ENCODE assay signal across 15 cellular contexts in the genomic region with DNA sequence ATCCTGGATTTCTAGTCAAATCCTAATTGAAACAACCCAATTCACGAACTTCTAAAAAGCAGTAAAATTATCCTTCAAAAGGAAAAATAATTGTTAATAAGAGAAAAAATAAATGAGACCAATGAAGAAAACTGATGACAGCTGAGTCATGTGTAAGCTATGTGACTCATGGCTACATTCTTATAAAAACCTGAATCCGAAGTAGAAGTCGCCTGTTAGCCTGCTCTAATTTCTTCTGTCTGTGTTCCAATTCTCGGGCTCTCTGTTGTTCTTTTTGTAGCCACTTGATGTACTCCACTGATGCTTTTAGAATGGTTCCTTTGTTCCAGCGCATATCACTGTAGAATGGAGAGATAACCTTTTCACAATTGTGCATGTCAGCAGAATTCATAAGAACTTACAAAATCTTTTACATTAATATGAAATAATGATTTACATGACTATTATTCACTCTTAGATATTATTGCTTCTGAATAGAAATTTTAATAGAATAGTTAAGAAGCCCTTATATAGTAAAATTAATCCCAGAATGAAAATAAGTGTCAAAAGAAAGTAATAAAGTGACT.
A peak's percentile ranks its signal among the peaks of the same experiment; 100 is the strongest.
DNase-seq lines count a peak whose midpoint lies in the region; ATAC-seq, FAIRE-seq and TF ChIP-seq lines count a peak whose summit lies in the region.
"Had no signal": no experiment of that assay in that cellular context is flagged by ENCODE, and none has a peak within 500 bp of the region (broad histone marks: within the 10 kb centered on the region; RNA-seq: fewer than 3 reads in every experiment).

No MANE protein-coding gene starts in this region.

- no peak for TF ChIP-seq CTCF in HepG2 (CRISPR knock-in tag; IDR thresholded peaks at IDR 0.05)
- no peak for TF ChIP-seq CTCF in right lobe of liver (IDR thresholded peaks at IDR 0.05)

- no peaks in the 10 kb centered on the region for H3K27me3 ChIP-seq in HepG2 (ENCODE audit: control insufficient read depth in 1 of 2, insufficient read depth in 2 of 2, low read length in 2 of 2)
- no peaks in the 10 kb centered on the region for H3K27me3 ChIP-seq in right lobe of liver
- H3K27me3 ChIP-seq: upper lobe of right lung had no signal

- intact Hi-C loops in HepG2 (cut with micrococcal nuclease; ENCODE audit: unreplicated experiment) (no loop called here), right lobe of liver (cut with DNase I) (no loop called here), cardiac septum (cut with DNase I) (no loop called here)

- WGBS in HepG2 (ENCODE audit: low lambda C conversion rate), result 0% methylated on average over 5 of the region's 5 CpGs
- WGBS in right lobe of liver (ENCODE audit: insufficient coverage, low coverage, low lambda C conversion rate, missing lambda C conversion rate), result 36% methylated on average over 5 of the region's 5 CpGs

- H3K9me3 ChIP-seq in HepG2 (ENCODE audit: low read length) (no peaks in the 10 kb centered on the region), right lobe of liver (no peaks in the 10 kb centered on the region)
- H3K9me3 ChIP-seq: upper lobe of right lung had no signal

- H2AFZ ChIP-seq in HepG2 (ENCODE audit: low read length), result no peak overlapping the region

- no peak for FAIRE-seq in HepG2 (lab: Jason Lieb, UNC)

- TF ChIP-seq POLR2A in HepG2 (IDR thresholded peaks at IDR 0.05; ENCODE audit: insufficient read depth in 1 of 2, low read depth in 2 of 2, low read length in 2 of 2) (no peak), right lobe of liver (IDR thresholded peaks at IDR 0.05) (no peak)

- no peak for TF ChIP-seq RAD21 in HepG2 (CRISPR knock-in tag; IDR thresholded peaks at IDR 0.05)

- no peaks in the 10 kb centered on the region for H3K79me2 ChIP-seq in HepG2 (ENCODE audit: insufficient read depth, low read length)

- H4K20me1 ChIP-seq in HepG2 (ENCODE audit: insufficient read depth, low read length), result no peaks in the 10 kb centered on the region

- in situ Hi-C loops in HepG2 (cut with HindIII; ENCODE audit: extremely low pct_ligation_motif_present, low pct_unique_long_range_greater_than_20kb), result no loop called here

- no peak overlapping the region for H3K4me2 ChIP-seq in HepG2 (ENCODE audit: low read depth, low read length)

- no peaks in the 10 kb centered on the region for H3K36me3 ChIP-seq in HepG2 (replicated peaks in 1 of 2; ENCODE audit: control insufficient read depth in 1 of 2, insufficient read depth in 2 of 2, low read length in 2 of 2)
- H3K36me3 ChIP-seq in right lobe of liver, result no peaks in the 10 kb centered on the region
- H3K36me3 ChIP-seq: upper lobe of right lung had no signal

- CTCF ChIA-PET in HepG2 (lab: Yijun Ruan, JAX; ENCODE audit: low intra/inter-chr PET ratio, low total read pairs), result no interaction called here

- H3K4me3 ChIP-seq in HepG2 (replicated peaks in 1 of 3; ENCODE audit: insufficient read depth in 1 of 3, low read depth in 2 of 3, low read length in 3 of 3), result no peak overlapping the region
- no peak overlapping the region for H3K4me3 ChIP-seq in right lobe of liver
- H3K4me3 ChIP-seq: upper lobe of right lung had no signal

- H3K9ac ChIP-seq in HepG2 (ENCODE audit: insufficient read depth, low read depth, low read length), result no peak overlapping the region

- BruUV-seq in HepG2 (replicated peaks; lab: Mats Ljungman, UMichigan), result no TSS peak

- ATAC-seq in HepG2 (no peak), right lobe of liver (no peak), GM21390 (IDR thresholded peaks at IDR 0.05; ENCODE audit: unreplicated experiment) (no peak), HG03280 (IDR thresholded peaks at IDR 0.05; ENCODE audit: unreplicated experiment) (no peak), HG03469 (IDR thresholded peaks at IDR 0.05; ENCODE audit: unreplicated experiment) (no peak)
- ATAC-seq: left ventricle myocardium superior; naive thymus-derived CD4-positive, alpha-beta T cell; upper lobe of right lung had no signal

- DNase-seq in HepG2 (ENCODE audit: low spot score), result no peak
- DNase-seq in right lobe of liver, result no peak
- DNase-seq in amniotic epithelial cell (ENCODE audit: low read depth), result peak; percentile 20
- peak; percentile 9 for DNase-seq in glomerular endothelial cell (ENCODE audit: extremely low read depth, low read depth, low spot score)
- no peak for DNase-seq in cardiac septum (ENCODE audit: low spot score)
- DNase-seq: activated naive CD4-positive, alpha-beta T cell treated with anti-CD3 and anti-CD28 coated beads for 36 hours; central memory CD4-positive, alpha-beta T cell; hypothalamus; left ventricle myocardium superior; naive thymus-derived CD4-positive, alpha-beta T cell; stimulated activated CD4-positive, alpha-beta T cell treated with anti-CD3 and anti-CD28 coated beads, Interleukin-4, amount 100 ng/mL, for 1 hour; upper lobe of right lung had no signal

- H3K27ac ChIP-seq in HepG2 (ENCODE audit: extremely low read length, insufficient read depth, low read length) (no peak overlapping the region), right lobe of liver (no peak overlapping the region)
- H3K27ac ChIP-seq: upper lobe of right lung had no signal

- H3K4me1 ChIP-seq in HepG2 (ENCODE audit: insufficient read depth, low read length), result no peaks in the 10 kb centered on the region
- H3K4me1 ChIP-seq in right lobe of liver, result no peaks in the 10 kb centered on the region
- H3K4me1 ChIP-seq: upper lobe of right lung had no signal

- POLR2A ChIA-PET in HepG2 (lab: Yijun Ruan, JAX), result no interaction called here

- TF ChIP-seq EP300 in HepG2 (IDR thresholded peaks at IDR 0.05; ENCODE audit: low read depth in 2 of 2, low read length in 2 of 2), result no peak
- no peak for TF ChIP-seq EP300 in HepG2 (CRISPR knock-in tag; IDR thresholded peaks at IDR 0.05; ENCODE audit: borderline replicate concordance)

TF ChIP-seq in HepG2, 621 proteins besides CTCF, POLR2A, EP300 and RAD21:
- TF ChIP-seq MAFF (IDR thresholded peaks at IDR 0.05; ENCODE audit: low read depth, low read length) (peak; percentile 48; the same call in 1 of the 2 replicates), MAFK (conservative IDR thresholded peaks at IDR 0.05 in 1 of 2, IDR thresholded peaks at IDR 0.05 in 1 of 2; ENCODE audit: low read length in 2 of 2) (peak; percentile 59 to 82; a peak in 3 of 4 replicates)
- TF ChIP-seq, protein P1, sequence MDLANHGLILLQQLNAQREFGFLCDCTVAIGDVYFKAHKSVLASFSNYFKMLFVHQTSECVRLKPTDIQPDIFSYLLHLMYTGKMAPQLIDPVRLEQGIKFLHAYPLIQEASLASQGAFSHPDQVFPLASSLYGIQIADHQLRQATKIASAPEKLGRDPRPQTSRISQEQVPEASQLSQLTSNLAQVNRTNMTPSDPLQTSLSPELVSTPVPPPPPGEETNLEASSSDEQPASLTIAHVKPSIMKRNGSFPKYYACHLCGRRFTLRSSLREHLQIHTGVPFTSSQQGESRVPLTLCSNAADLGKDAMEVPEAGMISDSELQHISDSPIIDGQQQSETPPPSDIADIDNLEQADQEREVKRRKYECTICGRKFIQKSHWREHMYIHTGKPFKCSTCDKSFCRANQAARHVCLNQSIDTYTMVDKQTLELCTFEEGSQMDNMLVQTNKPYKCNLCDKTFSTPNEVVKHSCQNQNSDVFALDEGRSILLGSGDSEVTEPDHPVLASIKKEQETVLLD (CRISPR knock-in tag; IDR thresholded peaks at IDR 0.05; ENCODE audit: low read depth), result no peak

Comparison
In these comparisons a context has a peak if more than half of its experiments do, and no peak if none do; other contexts are left out.
1. DNase-seq: peak in amniotic epithelial cell (single experiment) and glomerular endothelial cell (single experiment); none in HepG2 (single experiment), right lobe of liver (0 of 3) and cardiac septum (single experiment).